ENCODE assay signal across 23 cellular contexts in the genomic region with DNA sequence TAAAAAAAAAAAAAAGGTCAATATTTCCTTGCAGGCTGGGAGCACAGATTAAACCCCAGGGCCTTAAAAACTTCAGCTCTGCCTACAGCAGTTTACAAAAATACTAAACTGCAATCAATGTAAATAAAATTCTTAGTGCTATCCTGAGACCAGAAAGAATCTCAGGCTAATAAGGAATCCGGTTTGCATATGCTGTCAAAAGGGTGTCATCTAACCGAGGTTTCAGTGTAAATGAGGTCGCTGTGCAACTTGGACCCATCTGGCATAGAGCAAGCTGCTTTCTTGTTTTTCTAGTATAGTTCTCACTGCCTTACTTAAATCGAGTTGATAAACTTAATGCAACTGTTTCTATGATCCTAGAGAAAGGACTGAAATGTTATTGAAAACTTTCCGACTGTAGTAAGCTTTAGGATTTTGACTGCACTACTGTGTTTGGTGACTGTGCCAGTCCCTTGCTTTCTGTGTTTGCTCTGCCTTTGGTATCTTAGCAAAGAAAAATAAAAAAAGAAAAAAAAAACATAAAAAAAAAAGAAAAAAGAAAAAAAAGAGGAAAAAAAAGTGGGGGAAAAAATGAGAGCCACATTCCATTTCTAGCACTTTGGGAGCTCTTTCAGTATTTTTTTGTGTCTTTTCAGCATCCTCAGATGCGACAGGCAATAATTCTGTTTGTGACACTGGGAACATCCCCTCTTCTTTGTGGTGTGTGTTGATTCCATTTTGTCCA.
"Had no signal": no experiment of that assay in that cellular context is flagged by ENCODE, and none has a peak within 500 bp of the region (broad histone marks: within the 10 kb centered on the region; RNA-seq: fewer than 3 reads in every experiment).

No MANE protein-coding gene starts in this region.

- H3K4me1 Mint-ChIP-seq: activated naive CD4-positive, alpha-beta T cell treated with anti-CD3 and anti-CD28 coated beads, Interleukin-2, amount 50 U/mL, for 24 hours; T-cell had no signal

- ATAC-seq: activated CD8-positive, alpha-beta T cell treated with anti-CD3 and anti-CD28 coated beads for 36 hours; body of pancreas; T-cell had no signal

- H3K4me3 ChIP-seq: ascending aorta, body of pancreas, cardiac muscle cell, PC-9 had no signal

- H3K36me3 Mint-ChIP-seq: activated naive CD4-positive, alpha-beta T cell treated with anti-CD3 and anti-CD28 coated beads, Interleukin-2, amount 50 U/mL, for 24 hours; T-cell had no signal

- H3K27ac ChIP-seq: ascending aorta, body of pancreas, cardiac muscle cell, PC-9, VCaP had no signal

- H3K9me3 ChIP-seq: ascending aorta, body of pancreas had no signal

- H3K9me3 Mint-ChIP-seq: activated CD8-positive, alpha-beta T cell treated with anti-CD3 and anti-CD28 coated beads for 36 hours; activated naive CD4-positive, alpha-beta T cell treated with anti-CD3 and anti-CD28 coated beads, Interleukin-2, amount 50 U/mL, for 24 hours; activated T-cell treated with anti-CD3 and anti-CD28 coated beads, Interleukin-2, amount 50 U/mL, for 24 hours; activated T-helper 1 cell treated with anti-CD3 and anti-CD28 coated beads, Interleukin-12 subunit alpha, Interleukin-12 subunit beta, Interleukin-2, Interleukin-4 antibody, amounts not matched to agents 30 ng/mL and 10 ng/mL and 1 ng/mL, durations not matched to agents 14 hours and 24 hours and 36 hours; T-cell had no signal

- H3K27ac Mint-ChIP-seq: activated CD8-positive, alpha-beta T cell treated with anti-CD3 and anti-CD28 coated beads for 36 hours; activated naive CD4-positive, alpha-beta T cell treated with anti-CD3 and anti-CD28 coated beads, Interleukin-2, amount 50 U/mL, for 24 hours; activated T-cell treated with anti-CD3 and anti-CD28 coated beads, Interleukin-2, amount 50 U/mL, for 24 hours; activated T-helper 1 cell treated with anti-CD3 and anti-CD28 coated beads, Interleukin-12 subunit alpha, Interleukin-12 subunit beta, Interleukin-2, Interleukin-4 antibody, amounts not matched to agents 30 ng/mL and 10 ng/mL and 1 ng/mL, durations not matched to agents 14 hours and 24 hours and 36 hours; T-cell had no signal

- H3K36me3 ChIP-seq: ascending aorta, cardiac muscle cell had no signal

- H3K4me3 Mint-ChIP-seq: activated CD8-positive, alpha-beta T cell treated with anti-CD3 and anti-CD28 coated beads for 36 hours; activated naive CD4-positive, alpha-beta T cell treated with anti-CD3 and anti-CD28 coated beads, Interleukin-2, amount 50 U/mL, for 24 hours; activated T-cell treated with anti-CD3 and anti-CD28 coated beads, Interleukin-2, amount 50 U/mL, for 24 hours; activated T-helper 1 cell treated with anti-CD3 and anti-CD28 coated beads, Interleukin-12 subunit alpha, Interleukin-12 subunit beta, Interleukin-2, Interleukin-4 antibody, amounts not matched to agents 30 ng/mL and 10 ng/mL and 1 ng/mL, durations not matched to agents 14 hours and 24 hours and 36 hours; T-cell had no signal

- DNase-seq: activated CD4-positive, alpha-beta T cell treated with anti-CD3 and anti-CD28 coated beads for 4 hours; activated CD8-positive, alpha-beta memory T cell treated with anti-CD3 and anti-CD28 coated beads, Interleukin-2, amount 50 U/mL, for 48 hours; activated CD8-positive, alpha-beta T cell treated with anti-CD3 and anti-CD28 coated beads for 36 hours; activated effector memory CD4-positive, alpha-beta T cell treated with Interleukin-2 at 50 U/mL for 16 hours; activated naive CD4-positive, alpha-beta T cell; activated T-cell treated with anti-CD3 and anti-CD28 coated beads, Interleukin-2, amount 50 U/mL, for 24 hours; body of pancreas; Karpas-422; NCI-H1105 treated with DMSO at 0.1 percent for 48 hours; NCI-H1436 treated with DMSO at 0.1 percent for 48 hours; NCI-H187; NCI-H2081; NCI-H226; NCI-H526 treated with DMSO at 0.1 percent for 48 hours; PC-9; SHP77 treated with DMSO at 0.1 percent for 48 hours; T-cell; T-helper 2 cell had no signal
